ENCODE assay signal across 21 cellular contexts in genomic region chr13:87322386-87322785, GRCh38.
DNase-seq lines count a peak whose midpoint lies in the region; ATAC-seq, FAIRE-seq and TF ChIP-seq lines count a peak whose summit lies in the region.
"Had no signal": no experiment of that assay in that cellular context is flagged by ENCODE, and none has a peak within 500 bp of the region (broad histone marks: within the 10 kb centered on the region; RNA-seq: fewer than 3 reads in every experiment).

No MANE protein-coding gene starts in this region.

- no peaks in the 10 kb centered on the region for H3K9me3 Mint-ChIP-seq in activated CD4-positive, alpha-beta T cell treated with anti-CD3 and anti-CD28 coated beads, Interleukin-2, amount 10 ng/mL, durations not matched to agents 24 days and 14 days
- no peaks in the 10 kb centered on the region for H3K9me3 Mint-ChIP-seq in endothelial cell (ENCODE audit: unreplicated experiment)

- TF ChIP-seq EP300 in A549 (IDR thresholded peaks at IDR 0.05), result no peak

- no peaks in the 10 kb centered on the region for H4K20me1 ChIP-seq in Karpas-422 (ENCODE audit: insufficient read depth, low read depth, low read length)
- H4K20me1 ChIP-seq: BLaER1 treated with 17β-estradiol and CSF1 and Interleukin-3, amounts not matched to agents 10 nM and 100 nM had no signal

- H3K79me2 ChIP-seq in Karpas-422 (ENCODE audit: low read length), result no peaks in the 10 kb centered on the region

- ATAC-seq in A549, result no peak
- ATAC-seq: CD8-positive, alpha-beta T cell had no signal

- 0 out of 2 replicates have a peak overlapping the region, but pooled peaks have one; percentile 18 for H2AFZ ChIP-seq in Karpas-422 (ENCODE audit: low read length)

- FAIRE-seq in A549 (lab: Jason Lieb, UNC) (no peak), H54 (lab: Jason Lieb, UNC) (peak; percentile 69)
- FAIRE-seq: A204.1, D721Med, GM12891, GM19239 had no signal

- no peaks in the 10 kb centered on the region for H3K36me3 ChIP-seq in Karpas-422 (ENCODE audit: insufficient read depth, low read length)
- H3K36me3 ChIP-seq: BLaER1 treated with 17β-estradiol and CSF1 and Interleukin-3, amounts not matched to agents 10 nM and 100 nM had no signal

- no peaks in the 10 kb centered on the region for H3K4me1 Mint-ChIP-seq in activated CD4-positive, alpha-beta T cell treated with anti-CD3 and anti-CD28 coated beads, Interleukin-2, amount 10 ng/mL, durations not matched to agents 24 days and 14 days
- H3K4me1 Mint-ChIP-seq in endothelial cell (ENCODE audit: unreplicated experiment), result no peaks in the 10 kb centered on the region
- H3K4me1 Mint-ChIP-seq: B cell had no signal

- POLR2A ChIA-PET in A549 (lab: Yijun Ruan, JAX), result no interaction called here

- H3K27me3 ChIP-seq in Karpas-422 (ENCODE audit: low read length), result no peaks in the 10 kb centered on the region
- H3K27me3 ChIP-seq: BLaER1 treated with 17β-estradiol and CSF1 and Interleukin-3, amounts not matched to agents 10 nM and 100 nM had no signal

- no peak overlapping the region for H3K27ac ChIP-seq in A549
- H3K27ac ChIP-seq in Karpas-422 (ENCODE audit: low read length), result no peak overlapping the region
- H3K27ac ChIP-seq: BLaER1 treated with 17β-estradiol and CSF1 and Interleukin-3, amounts not matched to agents 10 nM and 100 nM; C4-2B had no signal

- H3K9ac ChIP-seq in Karpas-422 (ENCODE audit: low read length), result no peak overlapping the region
- H3K9ac ChIP-seq: BLaER1 treated with 17β-estradiol and CSF1 and Interleukin-3, amounts not matched to agents 10 nM and 100 nM had no signal

- no peak overlapping the region for H3K27ac Mint-ChIP-seq in activated CD4-positive, alpha-beta T cell treated with anti-CD3 and anti-CD28 coated beads, Interleukin-2, amount 10 ng/mL, durations not matched to agents 24 days and 14 days
- H3K27ac Mint-ChIP-seq in endothelial cell (ENCODE audit: unreplicated experiment), result no peak overlapping the region
- H3K27ac Mint-ChIP-seq: B cell; CD4-positive, alpha-beta T cell; CD8-positive, alpha-beta T cell had no signal

- TF ChIP-seq RAD21 in A549 (conservative IDR thresholded peaks at IDR 0.05 in 1 of 2, IDR thresholded peaks at IDR 0.05 in 1 of 2), result no peak

- H3K4me1 ChIP-seq in A549 (no peaks in the 10 kb centered on the region), Karpas-422 (ENCODE audit: low read length) (no peaks in the 10 kb centered on the region)
- H3K4me1 ChIP-seq: BLaER1 treated with 17β-estradiol and CSF1 and Interleukin-3, amounts not matched to agents 10 nM and 100 nM; Caco-2 had no signal

- H3K4me3 ChIP-seq in A549 (no peak overlapping the region), Karpas-422 (ENCODE audit: low read length) (no peak overlapping the region)
- H3K4me3 ChIP-seq: BLaER1 treated with 17β-estradiol and CSF1 and Interleukin-3, amounts not matched to agents 10 nM and 100 nM had no signal

- CTCF ChIA-PET in A549 (lab: Yijun Ruan, JAX), result no interaction called here

- no peak for DNase-seq in A549 (ENCODE audit: low read depth in 1 of 2, low spot score in 1 of 2)
- no peak for DNase-seq in H54 (ENCODE audit: insufficient read length, low spot score)
- no peak for DNase-seq in Karpas-422
- DNase-seq in HuH-7.5 (ENCODE audit: low spot score), result no peak
- no peak for DNase-seq in activated CD4-positive, alpha-beta T cell treated with anti-CD3 and anti-CD28 coated beads, Interleukin-2, amount 10 ng/mL, durations not matched to agents 24 days and 14 days
- no peak for DNase-seq in endothelial cell (ENCODE audit: low spot score)
- DNase-seq: 8988T; AML-193; Caco-2; Calu3; CD4-positive, alpha-beta T cell; CD8-positive, alpha-beta T cell; DMS79 treated with DMSO at 0.1 percent for 48 hours; GF-D8 had no signal

- no peaks in the 10 kb centered on the region for H3K27me3 Mint-ChIP-seq in activated CD4-positive, alpha-beta T cell treated with anti-CD3 and anti-CD28 coated beads, Interleukin-2, amount 10 ng/mL, durations not matched to agents 24 days and 14 days
- H3K27me3 Mint-ChIP-seq in endothelial cell (ENCODE audit: unreplicated experiment), result no peaks in the 10 kb centered on the region
- H3K27me3 Mint-ChIP-seq: B cell; CD4-positive, alpha-beta T cell had no signal

- TF ChIP-seq POLR2A in A549 (IDR thresholded peaks at IDR 0.05; ENCODE audit: low read length) (no peak), H54 (IDR thresholded peaks at IDR 0.05; ENCODE audit: low read depth, low read length) (no peak)

- TF ChIP-seq CTCF in A549 (IDR thresholded peaks at IDR 0.05), result no peak
- no peak for TF ChIP-seq CTCF in endothelial cell (IDR thresholded peaks at IDR 0.05; ENCODE audit: unreplicated experiment)

- H3K4me2 ChIP-seq in A549, result no peak overlapping the region
- no peak overlapping the region for H3K4me2 ChIP-seq in Karpas-422 (ENCODE audit: low read depth, low read length, poor library complexity, severe bottlenecking)
- H3K4me2 ChIP-seq: BLaER1 treated with 17β-estradiol and CSF1 and Interleukin-3, amounts not matched to agents 10 nM and 100 nM had no signal

- H3K4me3 Mint-ChIP-seq in activated CD4-positive, alpha-beta T cell treated with anti-CD3 and anti-CD28 coated beads, Interleukin-2, amount 10 ng/mL, durations not matched to agents 24 days and 14 days, result no peak overlapping the region
- H3K4me3 Mint-ChIP-seq in endothelial cell (ENCODE audit: unreplicated experiment), result no peak overlapping the region
- H3K4me3 Mint-ChIP-seq: B cell; CD4-positive, alpha-beta T cell; CD8-positive, alpha-beta T cell had no signal

- 78% methylated on average over 3 of the region's 3 CpGs for WGBS in A549 (ENCODE audit: missing lambda C conversion rate)

- H3K9me2 ChIP-seq in Karpas-422 (replicated peaks; ENCODE audit: insufficient read depth, low read length), result no peaks in the 10 kb centered on the region

- H3K9me3 ChIP-seq in A549 (no peaks in the 10 kb centered on the region), Karpas-422 (ENCODE audit: low read length) (peaks cover 4% of the 10 kb centered on the region; the same call in 1 of the 2 replicates)
- H3K9me3 ChIP-seq: Caco-2 had no signal

- H3K36me3 Mint-ChIP-seq in activated CD4-positive, alpha-beta T cell treated with anti-CD3 and anti-CD28 coated beads, Interleukin-2, amount 10 ng/mL, durations not matched to agents 24 days and 14 days (ENCODE audit: low read depth), result no peaks in the 10 kb centered on the region
- H3K36me3 Mint-ChIP-seq in endothelial cell (ENCODE audit: low read depth, unreplicated experiment), result no peaks in the 10 kb centered on the region
- H3K36me3 Mint-ChIP-seq: CD8-positive, alpha-beta T cell had no signal

- intact Hi-C loops in activated CD4-positive, alpha-beta T cell treated with anti-CD3 and anti-CD28 coated beads, Interleukin-2, amount 10 ng/mL, durations not matched to agents 24 days and 14 days (cut with micrococcal nuclease), result no loop called here

TF ChIP-seq in A549, 52 proteins besides CTCF, POLR2A, EP300 and RAD21:
- no peak for TF ChIP-seq KDM5A (IDR thresholded peaks at IDR 0.05)
- TF ChIP-seq MAFK (IDR thresholded peaks at IDR 0.05; ENCODE audit: partially characterized antibody), result peak; percentile 69
- no peak for TF ChIP-seq HMGXB4 (CRISPR knock-in tag; IDR thresholded peaks at IDR 0.05; ENCODE audit: borderline replicate concordance)
- TF ChIP-seq NR3C1 (IDR thresholded peaks at IDR 0.05), result no peak
